ENCODE assay signal across 8 cellular contexts in genomic region chr16:58628845-58629680, GRCh38. TPM values are rescaled to one million over a fixed set of nuclear protein-coding genes. Genes with fewer than 3 reads are reported as not detected.
DNase-seq lines count a peak whose midpoint lies in the region; ATAC-seq, FAIRE-seq and TF ChIP-seq lines count a peak whose summit lies in the region.

No MANE protein-coding gene starts in this region.

- no TSS peak for BruUV-seq in IMR-90 (replicated peaks; lab: Mats Ljungman, UMichigan)

- no peaks in the 10 kb centered on the region for H3K9me3 ChIP-seq in IMR-90 (ENCODE audit: control insufficient read depth, insufficient read depth, low read length)

- H3K9me3 Mint-ChIP-seq in central memory CD8-positive, alpha-beta T cell, result no peaks in the 10 kb centered on the region

- H2AK5ac ChIP-seq in IMR-90 (ENCODE audit: low read depth, low read length), result peak overlapping the region; percentile 89

- no peaks in the 10 kb centered on the region for H3K27me3 Mint-ChIP-seq in central memory CD8-positive, alpha-beta T cell

- no peak for TF ChIP-seq POLR2A in IMR-90 (IDR thresholded peaks at IDR 0.05; ENCODE audit: low read depth, low read length)

- no peaks in the 10 kb centered on the region for H3K27me3 ChIP-seq in IMR-90 (ENCODE audit: control insufficient read depth, insufficient read depth, low read length)

- peaks cover 0 to 10% of the 10 kb centered on the region in 2 experiments; a peak in 1 of 4 replicates for H3K79me1 ChIP-seq in IMR-90 (ENCODE audit: low read depth in 1 of 2, low read length in 2 of 2)

- peak overlapping the region; percentile 86 for H3K9ac ChIP-seq in IMR-90 (ENCODE audit: low read depth, low read length)

- peaks cover 32% of the 10 kb centered on the region for H3K36me3 Mint-ChIP-seq in central memory CD8-positive, alpha-beta T cell (ENCODE audit: insufficient read depth)

- H3K4ac ChIP-seq in IMR-90 (ENCODE audit: low read depth, low read length), result peak overlapping the region; percentile 96

- dilution Hi-C loops in IMR-90 (cut with HindIII; ENCODE audit: low sequenced_read_pairs, unreplicated experiment), result no loop called here

- peak; percentile 41 for ATAC-seq in IMR-90 (ENCODE audit: low read depth)
- peak; percentile 0 for ATAC-seq in central memory CD8-positive, alpha-beta T cell (replicated peaks; ENCODE audit: extremely low read depth, poor library complexity, severe bottlenecking)
- peak; percentile 57 for ATAC-seq in left colon

- TF ChIP-seq RAD21 in IMR-90 (IDR thresholded peaks at IDR 0.05; ENCODE audit: low read length), result no peak

- TF ChIP-seq CTCF in IMR-90 (conservative IDR thresholded peaks at IDR 0.05; ENCODE audit: low read depth, low read length), result no peak
- no peak for TF ChIP-seq CTCF in D721Med (IDR thresholded peaks at IDR 0.05; ENCODE audit: insufficient read depth, missing control alignments)

- peak overlapping the region; percentile 99 for H3K27ac Mint-ChIP-seq in central memory CD8-positive, alpha-beta T cell (ENCODE audit: low read depth)

- H2AFZ ChIP-seq in IMR-90 (replicated peaks; ENCODE audit: low read length, poor library complexity), result peak overlapping the region; percentile 98

- intact Hi-C loops in IMR-90 (cut with micrococcal nuclease) (loop anchor here (1.0 to 5.0 kb wide), 2 partner anchors 32 to 42 kb away; no protein-coding TSS in a partner anchor), left colon (cut with DNase I, micrococcal nuclease) (loop anchor here in 1 of 2 donors (5.0 kb wide), 1 partner anchor 103 kb away; the partner anchor contains the start of gene GOT2)

- H3K27ac ChIP-seq in IMR-90 (ENCODE audit: insufficient read depth, low read length), result peak overlapping the region; percentile 90

- peak overlapping the region; percentile 91 for H3K23ac ChIP-seq in IMR-90 (ENCODE audit: low read depth, low read length)

- in situ Hi-C loops in IMR-90 (cut with MboI; ENCODE audit: low sequenced_read_pairs), result no loop called here

- peak; percentile 42 for DNase-seq in NCI-H82 (lab: John Stamatoyannopoulos, UW)
- DNase-seq in NCI-H82 treated with DMSO at 0.1 percent for 48 hours (lab: John Stamatoyannopoulos, UW; ENCODE audit: unreplicated experiment), result no peak
- DNase-seq in IMR-90, result peak; percentile 8
- DNase-seq in activated CD4-positive, CD25-positive, alpha-beta regulatory T cell (lab: John Stamatoyannopoulos, UW), result peak in 3 of 4 experiments; percentile 8 to 21 (median 10)
- DNase-seq in central memory CD8-positive, alpha-beta T cell (ENCODE audit: low spot score in 2 of 2), result peak; percentile 11 to 35
- peak; percentile 82 to 84 for DNase-seq in left colon
- DNase-seq in stimulated activated CD4-positive, alpha-beta T cell treated with anti-CD3 and anti-CD28 coated beads, Interleukin-1b, Interleukin-23, amount 100 ng/mL, for 48 hours, result peak; percentile 51
- no peak for DNase-seq in D721Med (ENCODE audit: insufficient read length, low spot score)

- peak overlapping the region; percentile 63 to 95 for H4K8ac ChIP-seq in IMR-90 (ENCODE audit: low read depth in 2 of 2, low read length in 2 of 2)

- peak overlapping the region; percentile 72 for H3K56ac ChIP-seq in IMR-90 (ENCODE audit: extremely low read depth, insufficient read depth, low read length)

- POLR2A ChIA-PET in IMR-90 (lab: Charles Lee; ENCODE audit: unreplicated experiment), result interaction anchor here (0.5 kb wide), 1 partner anchor 371 kb away, joined by 5 read pairs; no protein-coding TSS in a partner anchor

- peak overlapping the region; percentile 82 for H3K4me3 ChIP-seq in IMR-90 (ENCODE audit: insufficient read depth, low read depth, low read length)

- no peak overlapping the region for H2BK15ac ChIP-seq in IMR-90 (ENCODE audit: low read depth, low read length)

- H3K4me1 ChIP-seq in IMR-90 (ENCODE audit: control insufficient read depth, insufficient read depth, low read length), result no peaks in the 10 kb centered on the region

- H4K20me1 ChIP-seq in IMR-90 (ENCODE audit: insufficient read depth, low read length), result peaks cover 46% of the 10 kb centered on the region

- H3K9me1 ChIP-seq in IMR-90 (ENCODE audit: insufficient read depth, low read length), result no peaks in the 10 kb centered on the region

- H2BK5ac ChIP-seq in IMR-90 (ENCODE audit: low read depth, low read length, poor library complexity, severe bottlenecking), result peak overlapping the region; percentile 82

- H3K4me1 Mint-ChIP-seq in central memory CD8-positive, alpha-beta T cell, result peaks cover 40% of the 10 kb centered on the region

- H3K4me3 Mint-ChIP-seq in central memory CD8-positive, alpha-beta T cell, result peak overlapping the region; percentile 95

- H2BK120ac ChIP-seq in IMR-90 (ENCODE audit: low read depth, low read length), result peak overlapping the region; percentile 61

- H3K18ac ChIP-seq in IMR-90 (ENCODE audit: low read depth, low read length), result peak overlapping the region; percentile 38; the same call in 1 of the 2 replicates

- peak overlapping the region; percentile 100 for H2AK9ac ChIP-seq in IMR-90 (replicated peaks; ENCODE audit: low read depth, low read length, poor library complexity)

- peak overlapping the region; percentile 98 for H3K4me2 ChIP-seq in IMR-90 (ENCODE audit: low read depth, low read length)

- WGBS in IMR-90 (ENCODE audit: extremely low coverage in 2 of 2, insufficient read length in 1 of 2), 2 experiments, result 0% methylated on average over 26 of the region's 50 CpGs; no CpG with 5 or more reads in 1 of the 2 experiments

- peak overlapping the region; percentile 96 for H4K91ac ChIP-seq in IMR-90 (ENCODE audit: insufficient read depth, low read depth, low read length)

- CTCF ChIA-PET in IMR-90 (lab: Yijun Ruan, JAX), result no interaction called here

- H2BK20ac ChIP-seq in IMR-90 (ENCODE audit: low read depth, low read length), result no peak overlapping the region

- peak overlapping the region; percentile 73 for H4K5ac ChIP-seq in IMR-90 (ENCODE audit: low read depth, low read length)

- H3K36me3 ChIP-seq in IMR-90 (ENCODE audit: control insufficient read depth, insufficient read depth, low read length), result peaks cover 4% of the 10 kb centered on the region

- no peak for FAIRE-seq in D721Med (lab: Jason Lieb, UNC)

- peak overlapping the region; percentile 97 for H3K14ac ChIP-seq in IMR-90 (replicated peaks; ENCODE audit: low read depth, low read length)

TF ChIP-seq in IMR-90, 13 proteins besides CTCF, POLR2A, EP300 and RAD21:
- TF ChIP-seq, protein P1, sequence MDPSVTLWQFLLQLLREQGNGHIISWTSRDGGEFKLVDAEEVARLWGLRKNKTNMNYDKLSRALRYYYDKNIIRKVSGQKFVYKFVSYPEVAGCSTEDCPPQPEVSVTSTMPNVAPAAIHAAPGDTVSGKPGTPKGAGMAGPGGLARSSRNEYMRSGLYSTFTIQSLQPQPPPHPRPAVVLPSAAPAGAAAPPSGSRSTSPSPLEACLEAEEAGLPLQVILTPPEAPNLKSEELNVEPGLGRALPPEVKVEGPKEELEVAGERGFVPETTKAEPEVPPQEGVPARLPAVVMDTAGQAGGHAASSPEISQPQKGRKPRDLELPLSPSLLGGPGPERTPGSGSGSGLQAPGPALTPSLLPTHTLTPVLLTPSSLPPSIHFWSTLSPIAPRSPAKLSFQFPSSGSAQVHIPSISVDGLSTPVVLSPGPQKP (IDR thresholded peaks at IDR 0.05; ENCODE audit: borderline replicate concordance, low read depth, low read length), result no peak
- TF ChIP-seq CEBPB (IDR thresholded peaks at IDR 0.05; ENCODE audit: low read depth, low read length) (no peak), MAZ (IDR thresholded peaks at IDR 0.05; ENCODE audit: borderline replicate concordance, low read depth, low read length) (peak; percentile 47; the same call in 1 of the 2 replicates)

RNA-seq across cellular contexts. Expression of gene CNOT1, which starts 0.6 kb away (rescaled TPM):
- total RNA-seq in IMR-90 (2012; rRNA removed) (203 and 357 TPM in 2 replicates), left colon (100 to 1,000 TPM; 208 to 236 TPM)
- 67.7 and 85.5 TPM in 2 replicates for polyA plus RNA-seq in IMR-90 (2012; rRNA removed)
- polyA plus RNA-seq in IMR-90 (2012; cell fraction: cytosol; rRNA removed), result 38.0 and 70.7 TPM in 2 replicates
- 74.1 and 206 TPM in 2 replicates for polyA plus RNA-seq in IMR-90 (2012; cell fraction: nucleus; rRNA removed; ENCODE audit: low replicate concordance)

RNA-seq across cellular contexts. Expression of gene SLC38A7, which starts 55.5 kb away (rescaled TPM):
- total RNA-seq in IMR-90 (2012; rRNA removed) (13.6 and 14.7 TPM in 2 replicates), left colon (10 to 100 TPM; 12.1 to 12.3 TPM)
- 16.4 and 16.7 TPM in 2 replicates for polyA plus RNA-seq in IMR-90 (2012; rRNA removed)
- 4.4 and 10.5 TPM in 2 replicates for polyA plus RNA-seq in IMR-90 (2012; cell fraction: cytosol; rRNA removed)
- polyA plus RNA-seq in IMR-90 (2012; cell fraction: nucleus; rRNA removed; ENCODE audit: low replicate concordance), result 35.0 and 49.3 TPM in 2 replicates

Comparison
In these comparisons a context has a peak if more than half of its experiments do, and no peak if none do; other contexts are left out.
1. DNase-seq: peak in NCI-H82 (single experiment), IMR-90 (single experiment), activated CD4-positive, CD25-positive, alpha-beta regulatory T cell (3 of 4), central memory CD8-positive, alpha-beta T cell (2 of 2), left colon (2 of 2) and stimulated activated CD4-positive, alpha-beta T cell treated with anti-CD3 and anti-CD28 coated beads, Interleukin-1b, Interleukin-23, amount 100 ng/mL, for 48 hours (single experiment); none in NCI-H82 treated with DMSO at 0.1 percent for 48 hours (single experiment) and D721Med (single experiment).
2. ATAC-seq: peak in every context shown above with its lines; median percentile 57 in left colon; 41 in IMR-90; 0 in central memory CD8-positive, alpha-beta T cell.